In the genomic region with DNA sequence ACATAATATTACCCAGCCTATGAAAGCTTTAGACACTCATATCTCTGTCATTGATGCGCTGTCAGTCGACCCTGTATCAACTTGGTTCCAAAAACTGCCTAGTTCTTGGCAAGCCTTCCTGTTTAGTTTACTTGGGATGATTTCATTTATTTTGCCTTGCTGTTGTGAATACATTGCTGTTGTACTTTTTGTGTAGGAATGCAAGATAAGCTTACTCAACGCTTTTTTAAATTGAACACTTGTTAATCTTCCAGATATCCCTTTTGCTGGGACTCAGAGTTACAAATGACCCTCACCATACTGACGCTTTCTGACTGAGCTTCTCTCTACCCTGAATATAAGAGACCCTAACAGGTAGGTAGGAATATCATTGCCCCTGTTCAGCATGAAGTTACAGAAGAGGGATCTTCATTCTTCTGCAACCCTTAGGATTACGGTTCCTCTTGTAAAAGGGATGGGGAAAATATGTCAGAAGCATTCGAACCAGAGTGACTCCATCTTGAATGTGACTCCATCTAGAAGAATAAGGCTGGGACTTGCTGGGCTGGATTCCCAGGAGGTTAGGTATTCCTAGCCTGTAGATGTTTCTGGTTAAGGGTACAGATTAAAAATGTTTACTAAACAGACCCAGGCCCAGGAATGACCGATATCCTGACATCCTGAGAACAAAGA, we compare ENCODE assay signal across 7 cellular contexts.
"Had no signal": no experiment of that assay in that cellular context is flagged by ENCODE, and none has a peak within 500 bp of the region (broad histone marks: within the 10 kb centered on the region; RNA-seq: fewer than 3 reads in every experiment).

No MANE protein-coding gene starts in this region.

- H3K36me3 ChIP-seq: pancreas had no signal

- DNase-seq: activated CD4-positive, alpha-beta T cell treated with anti-CD3 and anti-CD28 coated beads, Interleukin-2, amount 50 U/mL, for 4 hours; activated naive CD4-positive, alpha-beta T cell treated with anti-CD3 and anti-CD28 coated beads, Interleukin-2, amount 50 U/mL, for 16 hours; activated T-cell treated with anti-CD3 and anti-CD28 coated beads, Interleukin-2, amount 50 U/mL, for 1 hour; pancreas had no signal

- ATAC-seq: activated CD4-positive, CD25-positive, alpha-beta regulatory T cell treated with anti-CD3 and anti-CD28 coated beads, Interleukin-2, amount 50 U/mL, for 24 hours; pancreas; stimulated activated effector memory CD8-positive, alpha-beta T cell treated with anti-CD3 and anti-CD28 coated beads, Interleukin-12 subunit alpha, Interleukin-12 subunit beta, amount 100 ng/mL, for 72 hours had no signal

- H3K27me3 ChIP-seq: hepatocyte, pancreas had no signal

- H3K27ac ChIP-seq: hepatocyte, pancreas had no signal

- H3K4me3 ChIP-seq: hepatocyte, pancreas had no signal
